In genomic region chr7:157474685-157475084, GRCh38 we compare ENCODE assay signal across 8 cellular contexts.
DNase-seq lines count a peak whose midpoint lies in the region; ATAC-seq, FAIRE-seq and TF ChIP-seq lines count a peak whose summit lies in the region.

No MANE protein-coding gene starts in this region.

- H3K9ac ChIP-seq in KMS-11 (no peak overlapping the region), K562 (ENCODE audit: insufficient read depth in 1 of 2, low read depth in 2 of 2, low read length in 2 of 2) (no peak overlapping the region)

- TF ChIP-seq RAD21 in K562 (CRISPR knock-in tag; conservative IDR thresholded peaks at IDR 0.05 in 1 of 2, IDR thresholded peaks at IDR 0.05 in 1 of 2) = peak; percentile 17 to 62; a peak in 2 of 4 replicates

- H4K20me1 ChIP-seq in KMS-11 (ENCODE audit: insufficient read depth) = no peaks in the 10 kb centered on the region
- H4K20me1 ChIP-seq in K562 (replicated peaks; ENCODE audit: control insufficient read depth, insufficient read depth, low read length) = no peaks in the 10 kb centered on the region

- peaks cover 44% of the 10 kb centered on the region for H3K9me3 Mint-ChIP-seq in activated CD4-positive, alpha-beta T cell treated with anti-CD3 and anti-CD28 coated beads, Interleukin-2, amount 10 ng/mL, durations not matched to agents 7 days and 5 days
- H3K9me3 Mint-ChIP-seq in progenitor cell of endocrine pancreas (ENCODE audit: low read depth) = peaks cover 18% of the 10 kb centered on the region

- CTCF ChIA-PET in activated CD4-positive, alpha-beta T cell treated with anti-CD3 and anti-CD28 coated beads, Interleukin-2, amount 10 ng/mL, durations not matched to agents 7 days and 5 days (lab: Charles Lee) = interaction anchor here (0.6 to 2.2 kb wide), 4 partner anchors 11 to 549 kb away, joined by 3 to 5 read pairs (median 4); no protein-coding TSS in a partner anchor
- CTCF ChIA-PET in K562 (lab: Yijun Ruan, JAX; ENCODE audit: low intra/inter-chr PET ratio) = no interaction called here

- H3K4me3 Mint-ChIP-seq in activated CD4-positive, alpha-beta T cell treated with anti-CD3 and anti-CD28 coated beads, Interleukin-2, amount 10 ng/mL, durations not matched to agents 7 days and 5 days = no peak overlapping the region
- no peak overlapping the region for H3K4me3 Mint-ChIP-seq in progenitor cell of endocrine pancreas (ENCODE audit: low read depth)

- DNase-seq in activated CD4-positive, alpha-beta T cell treated with anti-CD3 and anti-CD28 coated beads, Interleukin-2, amount 10 ng/mL, durations not matched to agents 7 days and 5 days = peak; percentile 10
- no peak for DNase-seq in activated CD4-positive, alpha-beta T cell treated with anti-CD3 and anti-CD28 coated beads for 4 hours
- DNase-seq in K562 (ENCODE audit: extremely low read depth in 1 of 4, low spot score in 3 of 4) (peak; percentile 79 to 85 (median 82)), progenitor cell of endocrine pancreas (ENCODE audit: low spot score, unreplicated experiment) (no peak), NOMO-1 treated with DMSO at 0.1 percent for 48 hours (lab: John Stamatoyannopoulos, UW; ENCODE audit: unreplicated experiment) (no peak)

- peaks cover 69% of the 10 kb centered on the region for H3K4me1 Mint-ChIP-seq in activated CD4-positive, alpha-beta T cell treated with anti-CD3 and anti-CD28 coated beads, Interleukin-2, amount 10 ng/mL, durations not matched to agents 7 days and 5 days
- H3K4me1 Mint-ChIP-seq in progenitor cell of endocrine pancreas (ENCODE audit: low read depth) = no peaks in the 10 kb centered on the region

- no peaks in the 10 kb centered on the region for H3K27me3 Mint-ChIP-seq in activated CD4-positive, alpha-beta T cell treated with anti-CD3 and anti-CD28 coated beads, Interleukin-2, amount 10 ng/mL, durations not matched to agents 7 days and 5 days
- peaks cover 63% of the 10 kb centered on the region for H3K27me3 Mint-ChIP-seq in progenitor cell of endocrine pancreas

- no peaks in the 10 kb centered on the region for H3K4me1 ChIP-seq in KMS-11 (ENCODE audit: low read depth, poor library complexity, severe bottlenecking)
- H3K4me1 ChIP-seq in K562 (replicated peaks in 1 of 2; ENCODE audit: control insufficient read depth in 2 of 2, insufficient read depth in 2 of 2, low read length in 2 of 2) = peaks cover 0 to 17% of the 10 kb centered on the region in 2 experiments; a peak in 2 of 5 replicates

- H3K79me2 ChIP-seq in KMS-11 (ENCODE audit: insufficient read depth, low read depth) = no peaks in the 10 kb centered on the region
- H3K79me2 ChIP-seq in K562 (ENCODE audit: control insufficient read depth, insufficient read depth, low read length) = no peaks in the 10 kb centered on the region

- H3K36me3 ChIP-seq in KMS-11 (ENCODE audit: insufficient read depth) (no peaks in the 10 kb centered on the region), K562 (ENCODE audit: control insufficient read depth, insufficient read depth, low read length) (no peaks in the 10 kb centered on the region)

- H2AFZ ChIP-seq in KMS-11 (ENCODE audit: low read depth) (peak overlapping the region; percentile 15; the same call in 1 of the 2 replicates), K562 (ENCODE audit: low read depth, low read length) (peak overlapping the region; percentile 51; the same call in 1 of the 2 replicates)

- POLR2A ChIA-PET in activated CD4-positive, alpha-beta T cell treated with anti-CD3 and anti-CD28 coated beads, Interleukin-2, amount 10 ng/mL, durations not matched to agents 7 days and 5 days (lab: Charles Lee) = interaction anchor here (0.7 kb wide), 1 partner anchor 28 kb away, joined by 3 read pairs; no protein-coding TSS in a partner anchor
- POLR2A ChIA-PET in K562 (lab: Yijun Ruan, JAX) = interaction anchor here (0.5 to 0.6 kb wide), 2 partner anchors 44 to 573 kb away, joined by 3 read pairs; no protein-coding TSS in a partner anchor

- H3K27ac ChIP-seq in KMS-11 (no peak overlapping the region), K562 (ENCODE audit: extremely low read depth, low read depth, low read length) (no peak overlapping the region)

- H3K9me3 ChIP-seq in K562 (replicated peaks; ENCODE audit: control insufficient read depth, insufficient read depth, low read depth, low read length) = 0 out of 2 replicates have a peak, but pooled peaks cover 3% of the 10 kb centered on the region

- TF ChIP-seq CTCF in KMS-11 (conservative IDR thresholded peaks at IDR 0.05; ENCODE audit: low read depth, low read length) (peak; percentile 73), K562 (IDR thresholded peaks at IDR 0.05 in 2 of 3, conservative IDR thresholded peaks at IDR 0.05 in 1 of 3; ENCODE audit: insufficient read depth in 2 of 3, low read depth in 1 of 3, low read length in 3 of 3) (peak; percentile 69 to 84 (median 79)), progenitor cell of endocrine pancreas (IDR thresholded peaks at IDR 0.05; ENCODE audit: unreplicated experiment) (peak; percentile 46)

- 5% methylated on average over 12 of the region's 12 CpGs for WGBS in K562 (ENCODE audit: insufficient coverage, low coverage, missing lambda C conversion rate)

- ATAC-seq in K562 = peak; percentile 95
- ATAC-seq in HG02798 (IDR thresholded peaks at IDR 0.05; ENCODE audit: poor library complexity, unreplicated experiment) = no peak
- no peak for ATAC-seq in HG03565 (IDR thresholded peaks at IDR 0.05; ENCODE audit: unreplicated experiment)

- in situ Hi-C loops in K562 (cut with MboI) = no loop called here

- BruUV-seq in K562 (replicated peaks; lab: Mats Ljungman, UMichigan) = no TSS peak

- H3K36me3 Mint-ChIP-seq in activated CD4-positive, alpha-beta T cell treated with anti-CD3 and anti-CD28 coated beads, Interleukin-2, amount 10 ng/mL, durations not matched to agents 7 days and 5 days (ENCODE audit: low read depth) = peaks cover 58% of the 10 kb centered on the region
- peaks cover 7% of the 10 kb centered on the region for H3K36me3 Mint-ChIP-seq in progenitor cell of endocrine pancreas (ENCODE audit: insufficient read depth)

- TF ChIP-seq POLR2A in K562 (conservative IDR thresholded peaks at IDR 0.05) = no peak

- H3K27me3 ChIP-seq in KMS-11 (ENCODE audit: insufficient read depth, low read depth) (no peaks in the 10 kb centered on the region; the same call in 1 of the 2 replicates), K562 (ENCODE audit: control insufficient read depth in 2 of 2, insufficient read depth in 2 of 2, low read length in 2 of 2) (peaks cover 25 to 46% of the 10 kb centered on the region in 2 experiments)

- TF ChIP-seq EP300 in K562 (IDR thresholded peaks at IDR 0.05; ENCODE audit: low read length) = no peak

- no peaks in the 10 kb centered on the region for H3K9me1 ChIP-seq in K562 (ENCODE audit: control insufficient read depth, insufficient read depth, low read length)

- FAIRE-seq in K562 (lab: Jason Lieb, UNC) = peak; percentile 87

- H3K27ac Mint-ChIP-seq in activated CD4-positive, alpha-beta T cell treated with anti-CD3 and anti-CD28 coated beads, Interleukin-2, amount 10 ng/mL, durations not matched to agents 7 days and 5 days = no peak overlapping the region
- H3K27ac Mint-ChIP-seq in progenitor cell of endocrine pancreas = no peak overlapping the region

- H3K4me2 ChIP-seq in KMS-11 (no peak overlapping the region), K562 (ENCODE audit: insufficient read depth, low read length) (no peak overlapping the region)

- H3K4me3 ChIP-seq in KMS-11 (IDR thresholded peaks at IDR 0.05; ENCODE audit: insufficient read depth, low read depth, low read length) = no peak overlapping the region
- H3K4me3 ChIP-seq in K562 = no peak overlapping the region

- intact Hi-C loops in K562 (cut with micrococcal nuclease) = loop anchor here (5.0 kb wide), 2 partner anchors 42 to 1677 kb away; no protein-coding TSS in a partner anchor

TF ChIP-seq in K562, 482 proteins besides CTCF, POLR2A, EP300 and RAD21 (continues in another document):
- TF ChIP-seq CEBPG (CRISPR knock-in tag; IDR thresholded peaks at IDR 0.05) (0 out of 2 replicates have a peak, but pooled peaks have one; percentile 11), CEBPG (tag; conservative IDR thresholded peaks at IDR 0.05 in 1 of 2, IDR thresholded peaks at IDR 0.05 in 1 of 2) (no peak), SPI1 (IDR thresholded peaks at IDR 0.05; ENCODE audit: borderline replicate concordance, low read depth, low read length) (no peak), JUN (IDR thresholded peaks at IDR 0.05; ENCODE audit: borderline replicate concordance, low read depth, low read length) (no peak), JUN (CRISPR knock-in tag; IDR thresholded peaks at IDR 0.05; ENCODE audit: borderline replicate concordance) (0 out of 2 replicates have a peak, but pooled peaks have one; percentile 26), MAFK (IDR thresholded peaks at IDR 0.05; ENCODE audit: low read length) (no peak), FOXP1 (CRISPR knock-in tag; IDR thresholded peaks at IDR 0.05) (0 out of 2 replicates have a peak, but pooled peaks have one; percentile 38), PHB (CRISPR knock-in tag; IDR thresholded peaks at IDR 0.05) (no peak), ZNF586 (CRISPR knock-in tag; conservative IDR thresholded peaks at IDR 0.05) (no peak)

Comparison
In these comparisons a context has a peak if more than half of its experiments do, and no peak if none do; other contexts are left out.
1. DNase-seq: peak in activated CD4-positive, alpha-beta T cell treated with anti-CD3 and anti-CD28 coated beads, Interleukin-2, amount 10 ng/mL, durations not matched to agents 7 days and 5 days (single experiment) and K562 (4 of 4); none in activated CD4-positive, alpha-beta T cell treated with anti-CD3 and anti-CD28 coated beads for 4 hours (0 of 2), progenitor cell of endocrine pancreas (single experiment) and NOMO-1 treated with DMSO at 0.1 percent for 48 hours (single experiment).
2. Peak in every context shown above with its lines, with median percentiles within 50 percentile points of each other: CTCF ChIP-seq.